1 cellular context compared by ENCODE assay signal in the genomic region with DNA sequence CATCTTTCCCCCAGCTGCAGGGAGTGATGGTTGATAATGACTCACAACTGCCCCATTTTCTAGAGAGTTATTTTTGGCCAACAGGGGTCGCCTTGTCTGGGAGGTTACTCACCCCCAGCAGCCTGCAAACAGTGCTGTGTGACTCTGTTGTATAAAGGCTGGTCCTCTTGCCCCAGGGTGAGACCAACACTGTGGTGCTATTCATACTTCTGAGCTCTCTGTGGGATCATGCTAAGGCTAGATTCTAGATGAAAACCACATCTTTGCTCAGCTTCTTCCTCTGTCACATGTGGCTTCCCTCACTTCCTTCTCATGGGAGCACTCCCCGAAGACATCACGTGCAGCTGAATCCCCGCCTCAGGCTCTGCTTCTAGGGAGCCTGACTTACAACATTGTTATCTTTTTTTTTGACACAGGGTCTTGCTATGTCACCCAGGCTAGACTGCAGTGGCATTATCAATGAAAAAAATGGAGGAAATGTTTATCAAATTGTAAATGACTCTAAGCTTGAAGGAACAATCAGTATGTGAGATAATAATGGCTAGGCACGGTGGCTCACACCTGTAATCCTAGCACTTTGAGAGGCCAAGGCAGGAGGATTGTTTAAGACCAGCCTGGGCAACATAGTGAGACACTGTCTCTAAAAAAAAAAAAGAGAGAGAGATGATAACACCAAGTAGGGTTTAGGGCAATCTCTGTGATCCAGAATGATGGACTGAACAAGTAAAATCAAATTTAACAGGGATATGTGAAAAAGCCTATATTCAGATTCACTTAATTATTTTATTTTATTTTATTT.
TF ChIP-seq lines count a peak whose summit lies in the region.

No MANE protein-coding gene starts in this region.

TF ChIP-seq in GM23338, 12 proteins besides CTCF, POLR2A, EP300 and RAD21 (continued from another document):
- TF ChIP-seq, protein P1, sequence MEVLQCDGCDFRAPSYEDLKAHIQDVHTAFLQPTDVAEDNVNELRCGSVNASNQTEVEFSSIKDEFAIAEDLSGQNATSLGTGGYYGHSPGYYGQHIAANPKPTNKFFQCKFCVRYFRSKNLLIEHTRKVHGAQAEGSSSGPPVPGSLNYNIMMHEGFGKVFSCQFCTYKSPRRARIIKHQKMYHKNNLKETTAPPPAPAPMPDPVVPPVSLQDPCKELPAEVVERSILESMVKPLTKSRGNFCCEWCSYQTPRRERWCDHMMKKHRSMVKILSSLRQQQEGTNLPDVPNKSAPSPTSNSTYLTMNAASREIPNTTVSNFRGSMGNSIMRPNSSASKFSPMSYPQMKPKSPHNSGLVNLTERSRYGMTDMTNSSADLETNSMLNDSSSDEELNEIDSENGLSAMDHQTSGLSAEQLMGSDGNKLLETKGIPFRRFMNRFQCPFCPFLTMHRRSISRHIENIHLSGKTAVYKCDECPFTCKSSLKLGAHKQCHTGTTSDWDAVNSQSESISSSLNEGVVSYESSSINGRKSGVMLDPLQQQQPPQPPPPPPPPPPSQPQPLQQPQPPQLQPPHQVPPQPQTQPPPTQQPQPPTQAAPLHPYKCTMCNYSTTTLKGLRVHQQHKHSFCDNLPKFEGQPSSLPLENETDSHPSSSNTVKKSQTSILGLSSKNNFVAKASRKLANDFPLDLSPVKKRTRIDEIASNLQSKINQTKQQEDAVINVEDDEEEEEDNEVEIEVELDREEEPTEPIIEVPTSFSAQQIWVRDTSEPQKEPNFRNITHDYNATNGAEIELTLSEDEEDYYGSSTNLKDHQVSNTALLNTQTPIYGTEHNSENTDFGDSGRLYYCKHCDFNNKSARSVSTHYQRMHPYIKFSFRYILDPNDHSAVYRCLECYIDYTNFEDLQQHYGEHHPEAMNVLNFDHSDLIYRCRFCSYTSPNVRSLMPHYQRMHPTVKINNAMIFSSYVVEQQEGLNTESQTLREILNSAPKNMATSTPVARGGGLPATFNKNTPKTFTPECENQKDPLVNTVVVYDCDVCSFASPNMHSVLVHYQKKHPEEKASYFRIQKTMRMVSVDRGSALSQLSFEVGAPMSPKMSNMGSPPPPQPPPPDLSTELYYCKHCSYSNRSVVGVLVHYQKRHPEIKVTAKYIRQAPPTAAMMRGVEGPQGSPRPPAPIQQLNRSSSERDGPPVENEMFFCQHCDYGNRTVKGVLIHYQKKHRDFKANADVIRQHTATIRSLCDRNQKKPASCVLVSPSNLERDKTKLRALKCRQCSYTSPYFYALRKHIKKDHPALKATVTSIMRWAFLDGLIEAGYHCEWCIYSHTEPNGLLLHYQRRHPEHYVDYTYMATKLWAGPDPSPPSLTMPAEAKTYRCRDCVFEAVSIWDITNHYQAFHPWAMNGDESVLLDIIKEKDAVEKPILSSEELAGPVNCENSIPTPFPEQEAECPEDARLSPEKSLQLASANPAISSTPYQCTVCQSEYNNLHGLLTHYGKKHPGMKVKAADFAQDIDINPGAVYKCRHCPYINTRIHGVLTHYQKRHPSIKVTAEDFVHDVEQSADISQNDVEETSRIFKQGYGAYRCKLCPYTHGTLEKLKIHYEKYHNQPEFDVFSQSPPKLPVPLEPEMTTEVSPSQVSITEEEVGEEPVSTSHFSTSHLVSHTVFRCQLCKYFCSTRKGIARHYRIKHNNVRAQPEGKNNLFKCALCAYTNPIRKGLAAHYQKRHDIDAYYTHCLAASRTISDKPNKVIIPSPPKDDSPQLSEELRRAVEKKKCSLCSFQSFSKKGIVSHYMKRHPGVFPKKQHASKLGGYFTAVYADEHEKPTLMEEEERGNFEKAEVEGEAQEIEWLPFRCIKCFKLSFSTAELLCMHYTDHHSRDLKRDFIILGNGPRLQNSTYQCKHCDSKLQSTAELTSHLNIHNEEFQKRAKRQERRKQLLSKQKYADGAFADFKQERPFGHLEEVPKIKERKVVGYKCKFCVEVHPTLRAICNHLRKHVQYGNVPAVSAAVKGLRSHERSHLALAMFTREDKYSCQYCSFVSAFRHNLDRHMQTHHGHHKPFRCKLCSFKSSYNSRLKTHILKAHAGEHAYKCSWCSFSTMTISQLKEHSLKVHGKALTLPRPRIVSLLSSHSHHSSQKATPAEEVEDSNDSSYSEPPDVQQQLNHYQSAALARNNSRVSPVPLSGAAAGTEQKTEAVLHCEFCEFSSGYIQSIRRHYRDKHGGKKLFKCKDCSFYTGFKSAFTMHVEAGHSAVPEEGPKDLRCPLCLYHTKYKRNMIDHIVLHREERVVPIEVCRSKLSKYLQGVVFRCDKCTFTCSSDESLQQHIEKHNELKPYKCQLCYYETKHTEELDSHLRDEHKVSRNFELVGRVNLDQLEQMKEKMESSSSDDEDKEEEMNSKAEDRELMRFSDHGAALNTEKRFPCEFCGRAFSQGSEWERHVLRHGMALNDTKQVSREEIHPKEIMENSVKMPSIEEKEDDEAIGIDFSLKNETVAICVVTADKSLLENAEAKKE (CRISPR knock-in tag; IDR thresholded peaks at IDR 0.05), result no peak
- no peak for TF ChIP-seq NANOG (IDR thresholded peaks at IDR 0.05; ENCODE audit: borderline replicate concordance)
- TF ChIP-seq, protein P2, sequence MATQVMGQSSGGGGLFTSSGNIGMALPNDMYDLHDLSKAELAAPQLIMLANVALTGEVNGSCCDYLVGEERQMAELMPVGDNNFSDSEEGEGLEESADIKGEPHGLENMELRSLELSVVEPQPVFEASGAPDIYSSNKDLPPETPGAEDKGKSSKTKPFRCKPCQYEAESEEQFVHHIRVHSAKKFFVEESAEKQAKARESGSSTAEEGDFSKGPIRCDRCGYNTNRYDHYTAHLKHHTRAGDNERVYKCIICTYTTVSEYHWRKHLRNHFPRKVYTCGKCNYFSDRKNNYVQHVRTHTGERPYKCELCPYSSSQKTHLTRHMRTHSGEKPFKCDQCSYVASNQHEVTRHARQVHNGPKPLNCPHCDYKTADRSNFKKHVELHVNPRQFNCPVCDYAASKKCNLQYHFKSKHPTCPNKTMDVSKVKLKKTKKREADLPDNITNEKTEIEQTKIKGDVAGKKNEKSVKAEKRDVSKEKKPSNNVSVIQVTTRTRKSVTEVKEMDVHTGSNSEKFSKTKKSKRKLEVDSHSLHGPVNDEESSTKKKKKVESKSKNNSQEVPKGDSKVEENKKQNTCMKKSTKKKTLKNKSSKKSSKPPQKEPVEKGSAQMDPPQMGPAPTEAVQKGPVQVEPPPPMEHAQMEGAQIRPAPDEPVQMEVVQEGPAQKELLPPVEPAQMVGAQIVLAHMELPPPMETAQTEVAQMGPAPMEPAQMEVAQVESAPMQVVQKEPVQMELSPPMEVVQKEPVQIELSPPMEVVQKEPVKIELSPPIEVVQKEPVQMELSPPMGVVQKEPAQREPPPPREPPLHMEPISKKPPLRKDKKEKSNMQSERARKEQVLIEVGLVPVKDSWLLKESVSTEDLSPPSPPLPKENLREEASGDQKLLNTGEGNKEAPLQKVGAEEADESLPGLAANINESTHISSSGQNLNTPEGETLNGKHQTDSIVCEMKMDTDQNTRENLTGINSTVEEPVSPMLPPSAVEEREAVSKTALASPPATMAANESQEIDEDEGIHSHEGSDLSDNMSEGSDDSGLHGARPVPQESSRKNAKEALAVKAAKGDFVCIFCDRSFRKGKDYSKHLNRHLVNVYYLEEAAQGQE (IDR thresholded peaks at IDR 0.05; ENCODE audit: unreplicated experiment), result no peak
- TF ChIP-seq ZNF114 (CRISPR knock-in tag; IDR thresholded peaks at IDR 0.05), result no peak
- TF ChIP-seq EZH2 (IDR thresholded peaks at IDR 0.05; ENCODE audit: low read depth, unreplicated experiment), result no peak
- no peak for TF ChIP-seq CREB1 (CRISPR knock-in tag; IDR thresholded peaks at IDR 0.05; ENCODE audit: low read depth)
- TF ChIP-seq JUNB (IDR thresholded peaks at IDR 0.05; ENCODE audit: unreplicated experiment), result no peak
- no peak for TF ChIP-seq EZH2phosphoT487 (IDR thresholded peaks at IDR 0.05; ENCODE audit: unreplicated experiment)
- TF ChIP-seq, protein P3, sequence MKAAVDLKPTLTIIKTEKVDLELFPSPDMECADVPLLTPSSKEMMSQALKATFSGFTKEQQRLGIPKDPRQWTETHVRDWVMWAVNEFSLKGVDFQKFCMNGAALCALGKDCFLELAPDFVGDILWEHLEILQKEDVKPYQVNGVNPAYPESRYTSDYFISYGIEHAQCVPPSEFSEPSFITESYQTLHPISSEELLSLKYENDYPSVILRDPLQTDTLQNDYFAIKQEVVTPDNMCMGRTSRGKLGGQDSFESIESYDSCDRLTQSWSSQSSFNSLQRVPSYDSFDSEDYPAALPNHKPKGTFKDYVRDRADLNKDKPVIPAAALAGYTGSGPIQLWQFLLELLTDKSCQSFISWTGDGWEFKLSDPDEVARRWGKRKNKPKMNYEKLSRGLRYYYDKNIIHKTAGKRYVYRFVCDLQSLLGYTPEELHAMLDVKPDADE (IDR thresholded peaks at IDR 0.05), result no peak
- no peak for TF ChIP-seq STAT1 (IDR thresholded peaks at IDR 0.05; ENCODE audit: unreplicated experiment)
- no peak for TF ChIP-seq ZNF331 (CRISPR knock-in tag; IDR thresholded peaks at IDR 0.05; ENCODE audit: low read depth)
TF ChIP-seq in GM23338: peak in this region for 0.
